Comparison of ENCODE assay signal across 8 cellular contexts in genomic region chr4:131976133-131977002, GRCh38.
DNase-seq lines count a peak whose midpoint lies in the region; ATAC-seq and TF ChIP-seq lines count a peak whose summit lies in the region.
"Not testable (repeated sequence)": the region's sequence is repeated elsewhere in the genome, so short reads cannot be mapped to it uniquely, and the experiment has no call there.

No MANE protein-coding gene starts in this region.

- peaks cover 19% of the 10 kb centered on the region for H3K9me3 Mint-ChIP-seq in activated B cell treated with CpG ODN at 0.5 μM for 24 hours
- not testable (repeated sequence) for H3K9me3 Mint-ChIP-seq in activated naive CD4-positive, alpha-beta T cell treated with anti-CD3 and anti-CD28 coated beads, Interleukin-2, amount 50 U/mL, for 24 hours
- peaks cover 0 to 27% (median 18%) of the 10 kb centered on the region in 11 donors for H3K9me3 Mint-ChIP-seq in naive thymus-derived CD4-positive, alpha-beta T cell
- peaks cover 16 to 20% of the 10 kb centered on the region in 2 donors for H3K9me3 Mint-ChIP-seq in stimulated activated naive B cell treated with anti-CD40 and anti-IgM and Interleukin-4, amounts not matched to agents 10 μg/mL and 1 μg/mL and 100 μg/mL, for 72 hours

- H3K27me3 Mint-ChIP-seq in activated B cell treated with CpG ODN at 0.5 μM for 24 hours; activated naive CD4-positive, alpha-beta T cell treated with anti-CD3 and anti-CD28 coated beads, Interleukin-2, amount 50 U/mL, for 24 hours; naive thymus-derived CD4-positive, alpha-beta T cell; stimulated activated naive B cell treated with anti-CD40 and anti-IgM and Interleukin-4, amounts not matched to agents 10 μg/mL and 1 μg/mL and 100 μg/mL, for 72 hours: not testable (repeated sequence)

- DNase-seq in BJ (ENCODE audit: low read depth); activated B cell treated with CpG ODN at 0.5 μM for 24 hours; stimulated activated naive B cell treated with anti-CD40 and anti-IgM and Interleukin-4, amounts not matched to agents 10 μg/mL and 1 μg/mL and 100 μg/mL, for 72 hours: not testable (repeated sequence)
- DNase-seq in cerebellar cortex (ENCODE audit: low spot score) = peak; percentile 16
- DNase-seq in germinal center (ENCODE audit: low spot score) = peak; percentile 2
- peak in 4 of 9 donors; percentile 12 to 46 (median 14) for DNase-seq in naive thymus-derived CD4-positive, alpha-beta T cell

- H3K4me3 ChIP-seq in BJ (ENCODE audit: low read depth, low read length) (peak overlapping the region; percentile 33), HUES6 (ENCODE audit: low read depth, low read length) (peak overlapping the region; percentile 56; the same call in 1 of the 2 replicates)
- not testable (repeated sequence) for H3K4me3 ChIP-seq in naive thymus-derived CD4-positive, alpha-beta T cell (ENCODE audit: low read length)

- not testable (repeated sequence) for H3K27me3 ChIP-seq in BJ (ENCODE audit: control insufficient read depth, insufficient read depth, low read length); HUES6 (ENCODE audit: control insufficient read depth, insufficient read depth, low read length); naive thymus-derived CD4-positive, alpha-beta T cell (ENCODE audit: control insufficient read depth in 2 of 2, insufficient read depth in 2 of 2, low read length in 2 of 2)

- intact Hi-C loops in activated B cell treated with CpG ODN at 0.5 μM for 24 hours (cut with micrococcal nuclease); naive thymus-derived CD4-positive, alpha-beta T cell (cut with micrococcal nuclease): not testable (repeated sequence)

- not testable (repeated sequence) for H3K27ac Mint-ChIP-seq in activated B cell treated with CpG ODN at 0.5 μM for 24 hours; activated naive CD4-positive, alpha-beta T cell treated with anti-CD3 and anti-CD28 coated beads, Interleukin-2, amount 50 U/mL, for 24 hours; stimulated activated naive B cell treated with anti-CD40 and anti-IgM and Interleukin-4, amounts not matched to agents 10 μg/mL and 1 μg/mL and 100 μg/mL, for 72 hours
- H3K27ac Mint-ChIP-seq in naive thymus-derived CD4-positive, alpha-beta T cell = peak overlapping the region in 2 of 9 donors; percentile 68 to 71

- H3K36me3 ChIP-seq in BJ (ENCODE audit: control insufficient read depth, insufficient read depth, low read length); HUES6 (ENCODE audit: control insufficient read depth, insufficient read depth, low read length); naive thymus-derived CD4-positive, alpha-beta T cell (ENCODE audit: control insufficient read depth in 2 of 3, insufficient read depth in 3 of 3, low read length in 3 of 3): not testable (repeated sequence)

- H3K9me3 ChIP-seq in HUES6 (ENCODE audit: control insufficient read depth, insufficient read depth, low read depth, low read length) = peaks cover 17% of the 10 kb centered on the region
- H3K9me3 ChIP-seq in naive thymus-derived CD4-positive, alpha-beta T cell (ENCODE audit: control insufficient read depth in 2 of 3, low read length in 3 of 3) = peaks cover 0 to 10% (median 0%) of the 10 kb centered on the region in 3 experiments

- ATAC-seq in activated B cell treated with CpG ODN at 0.5 μM for 24 hours (ENCODE audit: low read depth); naive thymus-derived CD4-positive, alpha-beta T cell; stimulated activated naive B cell treated with anti-CD40 and anti-IgM and Interleukin-4, amounts not matched to agents 10 μg/mL and 1 μg/mL and 100 μg/mL, for 72 hours (replicated peaks): not testable (repeated sequence)

- H3K9ac ChIP-seq in HUES6 (ENCODE audit: low read length) = not testable (repeated sequence)

- H3K4me1 Mint-ChIP-seq in activated B cell treated with CpG ODN at 0.5 μM for 24 hours; activated naive CD4-positive, alpha-beta T cell treated with anti-CD3 and anti-CD28 coated beads, Interleukin-2, amount 50 U/mL, for 24 hours; naive thymus-derived CD4-positive, alpha-beta T cell; stimulated activated naive B cell treated with anti-CD40 and anti-IgM and Interleukin-4, amounts not matched to agents 10 μg/mL and 1 μg/mL and 100 μg/mL, for 72 hours: not testable (repeated sequence)

- POLR2A ChIA-PET in BJ (lab: Charles Lee); activated B cell treated with CpG ODN at 0.5 μM for 24 hours (lab: Charles Lee); naive thymus-derived CD4-positive, alpha-beta T cell (lab: Charles Lee): not testable (repeated sequence)

- CTCF ChIA-PET in BJ (lab: Yijun Ruan, JAX); activated B cell treated with CpG ODN at 0.5 μM for 24 hours (lab: Charles Lee); naive thymus-derived CD4-positive, alpha-beta T cell (lab: Charles Lee): not testable (repeated sequence)

- not testable (repeated sequence) for H3K27ac ChIP-seq in HUES6 (ENCODE audit: low read depth, low read length); naive thymus-derived CD4-positive, alpha-beta T cell (ENCODE audit: low read depth, low read length)

- H3K36me3 Mint-ChIP-seq in activated B cell treated with CpG ODN at 0.5 μM for 24 hours (ENCODE audit: low read depth); activated naive CD4-positive, alpha-beta T cell treated with anti-CD3 and anti-CD28 coated beads, Interleukin-2, amount 50 U/mL, for 24 hours; naive thymus-derived CD4-positive, alpha-beta T cell; stimulated activated naive B cell treated with anti-CD40 and anti-IgM and Interleukin-4, amounts not matched to agents 10 μg/mL and 1 μg/mL and 100 μg/mL, for 72 hours: not testable (repeated sequence)

- not testable (repeated sequence) for TF ChIP-seq CTCF in BJ (IDR thresholded peaks at IDR 0.05; ENCODE audit: insufficient read depth, low read depth, low read length); activated B cell treated with CpG ODN at 0.5 μM for 24 hours (IDR thresholded peaks at IDR 0.05)

- not testable (repeated sequence) for H3K4me1 ChIP-seq in HUES6 (ENCODE audit: control insufficient read depth, insufficient read depth, low read length); naive thymus-derived CD4-positive, alpha-beta T cell (ENCODE audit: control insufficient read depth in 2 of 2, insufficient read depth in 2 of 2, low read length in 2 of 2)

- peak overlapping the region; percentile 57 for H3K4me3 Mint-ChIP-seq in activated B cell treated with CpG ODN at 0.5 μM for 24 hours
- peak overlapping the region; percentile 54 for H3K4me3 Mint-ChIP-seq in activated naive CD4-positive, alpha-beta T cell treated with anti-CD3 and anti-CD28 coated beads, Interleukin-2, amount 50 U/mL, for 24 hours
- peak overlapping the region in 9 of 10 donors; percentile 34 to 92 (median 70) for H3K4me3 Mint-ChIP-seq in naive thymus-derived CD4-positive, alpha-beta T cell
- peak overlapping the region; percentile 66 to 82 for H3K4me3 Mint-ChIP-seq in stimulated activated naive B cell treated with anti-CD40 and anti-IgM and Interleukin-4, amounts not matched to agents 10 μg/mL and 1 μg/mL and 100 μg/mL, for 72 hours
